In genomic region chr11:125164422-125165110, GRCh38 we compare ENCODE assay signal across 8 cellular contexts. TPM values are rescaled to one million over a fixed set of nuclear protein-coding genes. Genes with fewer than 3 reads are reported as not detected.
DNase-seq lines count a peak whose midpoint lies in the region; ATAC-seq lines count a peak whose summit lies in the region.

PKNOX2 (plus strand) TSS chr11:125164751; CDS start chr11:125351306, 186,555 bp downstream.

- H3K4me3 ChIP-seq in mucosa of rectum (ENCODE audit: low read length in 2 of 2) = peak within 1 kb of the TSS; percentile 64 to 74

- H3K27ac ChIP-seq in mucosa of rectum (ENCODE audit: low read depth in 2 of 2, low read length in 2 of 2) = peak within 1 kb of the TSS; percentile 64 to 68

- no peaks in the 10 kb centered on the region for H3K36me3 ChIP-seq in mucosa of rectum (ENCODE audit: control insufficient read depth in 2 of 2, insufficient read depth in 2 of 2, low read length in 2 of 2)

- DNase-seq in AG20443 (ENCODE audit: low spot score) = peak; percentile 87
- peak; percentile 20 for DNase-seq in NCI-H510A (lab: John Stamatoyannopoulos, UW)
- DNase-seq in activated T-cell treated with anti-CD3 and anti-CD28 coated beads for 48 hours (ENCODE audit: low read depth) = peak; percentile 70
- DNase-seq in stimulated activated CD8-positive, alpha-beta memory T cell treated with anti-CD3 and anti-CD28 coated beads, Interleukin-4, amount 100 ng/mL, for 4 hours (ENCODE audit: low read depth in 2 of 2, low spot score in 1 of 2) = peak; percentile 23 to 37

- peak within 1 kb of the TSS; percentile 41 to 65 for H3K9ac ChIP-seq in mucosa of rectum (ENCODE audit: low read depth in 1 of 2, low read length in 2 of 2)

- ATAC-seq in GM21529 (IDR thresholded peaks at IDR 0.05; ENCODE audit: unreplicated experiment) (peak; percentile 55), esophagus mucosa (peak; percentile 72), HG03439 (IDR thresholded peaks at IDR 0.05; ENCODE audit: unreplicated experiment) (no peak)

- peaks cover 29 to 53% of the 10 kb centered on the region in 2 donors for H3K27me3 ChIP-seq in mucosa of rectum (ENCODE audit: control insufficient read depth in 2 of 2, insufficient read depth in 2 of 2, low read length in 2 of 2)

- H3K4me1 ChIP-seq in mucosa of rectum (ENCODE audit: control insufficient read depth in 2 of 2, insufficient read depth in 2 of 2, low read length in 2 of 2) = peaks cover 2 to 10% of the 10 kb centered on the region in 2 donors

- H3K9me3 ChIP-seq in mucosa of rectum (ENCODE audit: control insufficient read depth in 2 of 2, low read length in 2 of 2) = no peaks in the 10 kb centered on the region

RNA-seq across cellular contexts. Expression of gene PKNOX2, which starts in this region (rescaled TPM):
- 0.28 TPM for total RNA-seq in esophagus mucosa

Comparison
In these comparisons a context has a peak if more than half of its experiments do, and no peak if none do; other contexts are left out.
1. Peak in ATAC-seq in esophagus mucosa; RNA of the gene not detected or under 1 TPM.
2. DNase-seq: peak in every context shown above with its lines; median percentile 87 in AG20443; 70 in activated T-cell treated with anti-CD3 and anti-CD28 coated beads for 48 hours; 30 in stimulated activated CD8-positive, alpha-beta memory T cell treated with anti-CD3 and anti-CD28 coated beads, Interleukin-4, amount 100 ng/mL, for 4 hours; 20 in NCI-H510A.